8 cellular contexts compared by ENCODE assay signal in genomic region chr19:19192910-19193423, GRCh38. TPM values are rescaled to one million over a fixed set of nuclear protein-coding genes. Genes with fewer than 3 reads are reported as not detected.
DNase-seq lines count a peak whose midpoint lies in the region; ATAC-seq and TF ChIP-seq lines count a peak whose summit lies in the region.

No MANE protein-coding gene starts in this region.

- intact Hi-C loops in tibial artery (cut with DNase I; ENCODE audit: low total_unique reads), result no loop called here

- H3K27me3 ChIP-seq in ACC112 (ENCODE audit: insufficient read depth, low read length) (no peaks in the 10 kb centered on the region), HAP-1 (ENCODE audit: low read depth) (no peaks in the 10 kb centered on the region), layer of hippocampus (ENCODE audit: control insufficient read depth, insufficient read depth, low read length) (no peaks in the 10 kb centered on the region), tibial artery (no peaks in the 10 kb centered on the region)

- peaks cover 9% of the 10 kb centered on the region for H3K36me3 Mint-ChIP-seq in activated naive CD8-positive, alpha-beta T cell treated with anti-CD3 and anti-CD28 coated beads, Interleukin-2, amount 10 ng/mL, durations not matched to agents 7 days and 5 days

- peak overlapping the region; percentile 96 for H3K4me3 Mint-ChIP-seq in activated naive CD8-positive, alpha-beta T cell treated with anti-CD3 and anti-CD28 coated beads, Interleukin-2, amount 10 ng/mL, durations not matched to agents 7 days and 5 days

- peak overlapping the region; percentile 99 for H3K27ac Mint-ChIP-seq in activated naive CD8-positive, alpha-beta T cell treated with anti-CD3 and anti-CD28 coated beads, Interleukin-2, amount 10 ng/mL, durations not matched to agents 7 days and 5 days

- DNase-seq in HAP-1 (ENCODE audit: low spot score in 2 of 2) (no peak), tibial artery (no peak), NCI-H2107 (lab: John Stamatoyannopoulos, UW) (no peak), SW480 (ENCODE audit: low spot score) (no peak)
- DNase-seq in activated naive CD8-positive, alpha-beta T cell treated with anti-CD3 and anti-CD28 coated beads, Interleukin-2, amount 10 ng/mL, durations not matched to agents 7 days and 5 days, result no peak

- in situ Hi-C loops in HAP-1 (cut with MboI; ENCODE audit: low sequenced_read_pairs), result no loop called here

- H3K4me1 ChIP-seq in ACC112 (ENCODE audit: control insufficient read depth, insufficient read depth, low read length, unreplicated experiment) (peaks cover 11% of the 10 kb centered on the region), HAP-1 (peaks cover 6% of the 10 kb centered on the region; the same call in 1 of the 2 replicates), tibial artery (peaks cover 0 to 54% (median 36%) of the 10 kb centered on the region in 4 donors)

- H3K4me1 Mint-ChIP-seq in activated naive CD8-positive, alpha-beta T cell treated with anti-CD3 and anti-CD28 coated beads, Interleukin-2, amount 10 ng/mL, durations not matched to agents 7 days and 5 days, result peaks cover 23% of the 10 kb centered on the region

- peak; percentile 3 for ATAC-seq in activated naive CD8-positive, alpha-beta T cell treated with anti-CD3 and anti-CD28 coated beads, Interleukin-2, amount 10 ng/mL, durations not matched to agents 7 days and 5 days (ENCODE audit: low read depth)
- ATAC-seq in GM19397 (IDR thresholded peaks at IDR 0.05; ENCODE audit: unreplicated experiment), result no peak

- peak overlapping the region; percentile 81 for H2AFZ ChIP-seq in ACC112 (ENCODE audit: low read length, unreplicated experiment)

- TF ChIP-seq CTCF in tibial artery (IDR thresholded peaks at IDR 0.05), result no peak

- peak overlapping the region; percentile 45 for H3K27ac ChIP-seq in ACC112 (ENCODE audit: low read depth, low read length)
- H3K27ac ChIP-seq in layer of hippocampus (ENCODE audit: low read depth, low read length), result peak overlapping the region; percentile 71
- peak overlapping the region; percentile 98 to 99 for H3K27ac ChIP-seq in tibial artery

- H3K9me3 Mint-ChIP-seq in activated naive CD8-positive, alpha-beta T cell treated with anti-CD3 and anti-CD28 coated beads, Interleukin-2, amount 10 ng/mL, durations not matched to agents 7 days and 5 days, result no peaks in the 10 kb centered on the region

- H3K27me3 Mint-ChIP-seq in activated naive CD8-positive, alpha-beta T cell treated with anti-CD3 and anti-CD28 coated beads, Interleukin-2, amount 10 ng/mL, durations not matched to agents 7 days and 5 days, result no peaks in the 10 kb centered on the region

- peak overlapping the region; percentile 98 for H3K4me3 ChIP-seq in ACC112 (ENCODE audit: low read depth, low read length)
- H3K4me3 ChIP-seq in HAP-1, result peak overlapping the region; percentile 98
- H3K4me3 ChIP-seq in tibial artery, result peak overlapping the region; percentile 85 to 93

- no peaks in the 10 kb centered on the region for H3K36me3 ChIP-seq in ACC112 (ENCODE audit: insufficient read depth, low read length)
- peaks cover 7% of the 10 kb centered on the region for H3K36me3 ChIP-seq in HAP-1 (replicated peaks)
- H3K36me3 ChIP-seq in tibial artery, result peaks cover 7 to 31% (median 17%) of the 10 kb centered on the region in 3 donors

- H3K9me3 ChIP-seq in HAP-1 (no peaks in the 10 kb centered on the region), tibial artery (no peaks in the 10 kb centered on the region)

- POLR2A ChIA-PET in activated naive CD8-positive, alpha-beta T cell treated with anti-CD3 and anti-CD28 coated beads, Interleukin-2, amount 10 ng/mL, durations not matched to agents 7 days and 5 days (lab: Charles Lee), result interaction anchor here (0.6 to 4.3 kb wide), 5 partner anchors 10 to 988 kb away, joined by 3 to 58 read pairs (median 4); partner anchors contain the start of gene NR2C2AP

- H3K79me2 ChIP-seq in ACC112 (ENCODE audit: control insufficient read depth, insufficient read depth, low read length, unreplicated experiment), result peaks cover 38% of the 10 kb centered on the region

RNA-seq across cellular contexts. Expression of gene RFXANK, which starts 0.9 kb away (rescaled TPM):
- total RNA-seq in activated naive CD8-positive, alpha-beta T cell treated with anti-CD3 and anti-CD28 coated beads, Interleukin-2, amount 10 ng/mL, durations not matched to agents 7 days and 5 days, result 10 to 100 TPM; 87.0 to 94.4 TPM

RNA-seq across cellular contexts. Expression of gene BORCS8, which starts 1.0 kb away (rescaled TPM):
- total RNA-seq in activated naive CD8-positive, alpha-beta T cell treated with anti-CD3 and anti-CD28 coated beads, Interleukin-2, amount 10 ng/mL, durations not matched to agents 7 days and 5 days, result 10 to 100 TPM; 31.9 to 32.4 TPM

RNA-seq across cellular contexts. Expression of gene NR2C2AP, which starts 10.2 kb away (rescaled TPM):
- total RNA-seq in activated naive CD8-positive, alpha-beta T cell treated with anti-CD3 and anti-CD28 coated beads, Interleukin-2, amount 10 ng/mL, durations not matched to agents 7 days and 5 days, result 10 to 100 TPM; 29.1 to 32.9 TPM

RNA-seq across cellular contexts. Expression of gene NCAN, which starts 18.8 kb away (rescaled TPM):
- total RNA-seq in activated naive CD8-positive, alpha-beta T cell treated with anti-CD3 and anti-CD28 coated beads, Interleukin-2, amount 10 ng/mL, durations not matched to agents 7 days and 5 days, result not detected

RNA-seq across cellular contexts. Expression of gene MEF2B, which starts 22.9 kb away (rescaled TPM):
- total RNA-seq in activated naive CD8-positive, alpha-beta T cell treated with anti-CD3 and anti-CD28 coated beads, Interleukin-2, amount 10 ng/mL, durations not matched to agents 7 days and 5 days, result 1 to 10 TPM; 5.2 TPM

Comparison
In these comparisons a context has a peak if more than half of its experiments do, and no peak if none do; other contexts are left out.
1. H3K27ac ChIP-seq: peak in every context shown above with its lines; median percentile 98 in tibial artery; 71 in layer of hippocampus; 45 in ACC112.